In genomic region chr6:109631403-109631802, GRCh38 we compare ENCODE assay signal across 35 cellular contexts.
"Had no signal": no experiment of that assay in that cellular context is flagged by ENCODE, and none has a peak within 500 bp of the region (broad histone marks: within the 10 kb centered on the region; RNA-seq: fewer than 3 reads in every experiment).

No MANE protein-coding gene starts in this region.

- DNase-seq: Karpas-422, Kasumi-1, MG63, MM.1S, MV-4-11, NCI-H1048, NCI-H1092, NCI-H1092 treated with DMSO at 0.1 percent for 48 hours, NCI-H1105, NCI-H1105 treated with DMSO at 0.1 percent for 48 hours, NCI-H1417, NCI-H1417 treated with DMSO at 0.1 percent for 48 hours, NCI-H1436, NCI-H1436 treated with DMSO at 0.1 percent for 48 hours, NCI-H146, NCI-H1694, NCI-H1694 treated with DMSO at 0.1 percent for 48 hours, NCI-H187, NCI-H187 treated with DMSO at 0.1 percent for 48 hours, NCI-H1930, NCI-H2029, NCI-H2029 treated with DMSO at 0.1 percent for 48 hours, NCI-H2081, NCI-H2081 treated with DMSO at 0.1 percent for 48 hours, NCI-H2107, NCI-H2171, NCI-H2171 treated with DMSO at 0.1 percent for 48 hours, NCI-H2227 treated with DMSO at 0.1 percent for 48 hours, NCI-H226, NCI-H345, NCI-H446, NCI-H446 treated with DMSO at 0.1 percent for 48 hours, NCI-H510A, NCI-H510A treated with DMSO at 0.1 percent for 48 hours, NCI-H524 had no signal

- H3K9me3 ChIP-seq: MG63 had no signal

- H3K4me3 ChIP-seq: MG63 had no signal

- H3K36me3 ChIP-seq: MG63 had no signal

- H3K27me3 ChIP-seq: MG63 had no signal
